1 cellular context compared by ENCODE assay signal in the genomic region with DNA sequence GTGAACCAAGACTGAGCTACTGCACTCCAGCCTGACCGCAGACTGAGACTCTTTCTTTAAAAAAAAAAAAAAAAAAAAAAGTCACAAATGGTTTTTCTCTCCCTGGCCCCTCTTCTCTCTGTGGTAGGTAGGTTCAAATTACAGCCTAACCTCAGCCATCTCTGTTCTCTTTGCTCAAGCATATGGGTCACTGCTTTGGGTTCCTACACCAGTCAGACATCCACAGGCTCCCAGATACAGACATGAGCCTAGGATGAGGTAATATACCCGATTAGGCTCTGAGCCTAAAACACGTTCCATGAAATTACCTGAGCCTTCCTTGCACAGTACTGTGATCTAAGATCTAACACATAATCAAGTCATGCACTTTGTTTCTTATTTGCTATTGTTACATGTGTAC.
TF ChIP-seq lines count a peak whose summit lies in the region.

No MANE protein-coding gene starts in this region.

TF ChIP-seq in K562, 482 proteins besides CTCF, POLR2A, EP300 and RAD21 (continued from another document):
- TF ChIP-seq, protein P1, sequence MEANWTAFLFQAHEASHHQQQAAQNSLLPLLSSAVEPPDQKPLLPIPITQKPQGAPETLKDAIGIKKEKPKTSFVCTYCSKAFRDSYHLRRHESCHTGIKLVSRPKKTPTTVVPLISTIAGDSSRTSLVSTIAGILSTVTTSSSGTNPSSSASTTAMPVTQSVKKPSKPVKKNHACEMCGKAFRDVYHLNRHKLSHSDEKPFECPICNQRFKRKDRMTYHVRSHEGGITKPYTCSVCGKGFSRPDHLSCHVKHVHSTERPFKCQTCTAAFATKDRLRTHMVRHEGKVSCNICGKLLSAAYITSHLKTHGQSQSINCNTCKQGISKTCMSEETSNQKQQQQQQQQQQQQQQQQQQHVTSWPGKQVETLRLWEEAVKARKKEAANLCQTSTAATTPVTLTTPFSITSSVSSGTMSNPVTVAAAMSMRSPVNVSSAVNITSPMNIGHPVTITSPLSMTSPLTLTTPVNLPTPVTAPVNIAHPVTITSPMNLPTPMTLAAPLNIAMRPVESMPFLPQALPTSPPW (CRISPR knock-in tag; IDR thresholded peaks at IDR 0.05), result no peak
- TF ChIP-seq ZKSCAN1 (IDR thresholded peaks at IDR 0.05; ENCODE audit: low read depth, low read length), result no peak
- TF ChIP-seq ADNP (tag; IDR thresholded peaks at IDR 0.05), result no peak
- TF ChIP-seq, protein P2, sequence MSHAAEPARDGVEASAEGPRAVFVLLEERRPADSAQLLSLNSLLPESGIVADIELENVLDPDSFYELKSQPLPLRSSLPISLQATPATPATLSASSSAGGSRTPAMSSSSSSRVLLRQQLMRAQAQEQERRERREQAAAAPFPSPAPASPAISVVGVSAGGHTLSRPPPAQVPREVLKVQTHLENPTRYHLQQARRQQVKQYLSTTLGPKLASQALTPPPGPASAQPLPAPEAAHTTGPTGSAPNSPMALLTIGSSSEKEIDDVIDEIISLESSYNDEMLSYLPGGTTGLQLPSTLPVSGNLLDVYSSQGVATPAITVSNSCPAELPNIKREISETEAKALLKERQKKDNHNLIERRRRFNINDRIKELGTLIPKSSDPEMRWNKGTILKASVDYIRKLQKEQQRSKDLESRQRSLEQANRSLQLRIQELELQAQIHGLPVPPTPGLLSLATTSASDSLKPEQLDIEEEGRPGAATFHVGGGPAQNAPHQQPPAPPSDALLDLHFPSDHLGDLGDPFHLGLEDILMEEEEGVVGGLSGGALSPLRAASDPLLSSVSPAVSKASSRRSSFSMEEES (CRISPR knock-in tag; IDR thresholded peaks at IDR 0.05), result no peak
- TF ChIP-seq ZNF707 (CRISPR knock-in tag; conservative IDR thresholded peaks at IDR 0.05), result no peak
- TF ChIP-seq HNRNPL (IDR thresholded peaks at IDR 0.05; ENCODE audit: low read depth, low read length), result no peak
- TF ChIP-seq HDAC8 (tag; IDR thresholded peaks at IDR 0.05), result no peak
- no peak for TF ChIP-seq POLR3A (IDR thresholded peaks at IDR 0.05; ENCODE audit: borderline replicate concordance, extremely low read depth, insufficient read depth, insufficient read length)
- TF ChIP-seq, protein P3, sequence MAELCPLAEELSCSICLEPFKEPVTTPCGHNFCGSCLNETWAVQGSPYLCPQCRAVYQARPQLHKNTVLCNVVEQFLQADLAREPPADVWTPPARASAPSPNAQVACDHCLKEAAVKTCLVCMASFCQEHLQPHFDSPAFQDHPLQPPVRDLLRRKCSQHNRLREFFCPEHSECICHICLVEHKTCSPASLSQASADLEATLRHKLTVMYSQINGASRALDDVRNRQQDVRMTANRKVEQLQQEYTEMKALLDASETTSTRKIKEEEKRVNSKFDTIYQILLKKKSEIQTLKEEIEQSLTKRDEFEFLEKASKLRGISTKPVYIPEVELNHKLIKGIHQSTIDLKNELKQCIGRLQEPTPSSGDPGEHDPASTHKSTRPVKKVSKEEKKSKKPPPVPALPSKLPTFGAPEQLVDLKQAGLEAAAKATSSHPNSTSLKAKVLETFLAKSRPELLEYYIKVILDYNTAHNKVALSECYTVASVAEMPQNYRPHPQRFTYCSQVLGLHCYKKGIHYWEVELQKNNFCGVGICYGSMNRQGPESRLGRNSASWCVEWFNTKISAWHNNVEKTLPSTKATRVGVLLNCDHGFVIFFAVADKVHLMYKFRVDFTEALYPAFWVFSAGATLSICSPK (IDR thresholded peaks at IDR 0.05; ENCODE audit: borderline replicate concordance), result no peak
- no peak for TF ChIP-seq ZKSCAN3 (CRISPR knock-in tag; IDR thresholded peaks at IDR 0.05)
- TF ChIP-seq PTRF (tag; IDR thresholded peaks at IDR 0.05), result no peak
- TF ChIP-seq ZNF77 (CRISPR knock-in tag; IDR thresholded peaks at IDR 0.05), result no peak
